Comparison of ENCODE assay signal across 8 cellular contexts in genomic region chr17:41678411-41678906, GRCh38. TPM values are rescaled to one million over a fixed set of nuclear protein-coding genes. Genes with fewer than 3 reads are reported as not detected.
A peak's percentile ranks its signal among the peaks of the same experiment; 100 is the strongest.
DNase-seq lines count a peak whose midpoint lies in the region; ATAC-seq and TF ChIP-seq lines count a peak whose summit lies in the region.

No MANE protein-coding gene starts in this region.

- TSS peak; percentile 99 for BruUV-seq in mammary epithelial cell (replicated peaks; lab: Mats Ljungman, UMichigan)

- no peak for DNase-seq in activated naive CD4-positive, alpha-beta T cell treated with anti-CD3 and anti-CD28 coated beads for 36 hours
- DNase-seq in activated naive CD4-positive, alpha-beta T cell treated with anti-CD3 and anti-CD28 coated beads, Interleukin-2, amount 50 U/mL, for 16 hours: no peak
- DNase-seq in LHCN-M2 (ENCODE audit: low read depth): peak; percentile 58
- DNase-seq in mammary epithelial cell: peak; percentile 65
- DNase-seq in naive thymus-derived CD4-positive, alpha-beta T cell: no peak
- DNase-seq in ecto neural progenitor cell (ENCODE audit: low spot score): no peak
- DNase-seq in amygdala (lab: John Stamatoyannopoulos, UW): no peak
- DNase-seq in NCI-H226: no peak

- POLR2A ChIA-PET in naive thymus-derived CD4-positive, alpha-beta T cell (lab: Charles Lee): interaction anchor here (0.9 to 6.2 kb wide), 8 partner anchors 9 to 897 kb away, joined by 3 to 255 read pairs (median 4); partner anchors contain the start of gene EIF1

- in situ Hi-C loops in mammary epithelial cell (cut with MboI; ENCODE audit: low sequenced_read_pairs in 2 of 2): no loop called here

- intact Hi-C loops in activated naive CD4-positive, alpha-beta T cell treated with anti-CD3 and anti-CD28 coated beads for 36 hours (cut with micrococcal nuclease): loop anchor here (5.0 kb wide), 1 partner anchor 1071 kb away; no protein-coding TSS in a partner anchor
- intact Hi-C loops in mammary epithelial cell (cut with micrococcal nuclease): no loop called here
- intact Hi-C loops in naive thymus-derived CD4-positive, alpha-beta T cell (cut with micrococcal nuclease): no loop called here

- WGBS in mammary epithelial cell (ENCODE audit: low coverage, missing lambda C conversion rate): 69% methylated on average over 2 of the region's 2 CpGs

- peak overlapping the region; percentile 83 for H3K4me3 Mint-ChIP-seq in activated naive CD4-positive, alpha-beta T cell treated with anti-CD3 and anti-CD28 coated beads for 36 hours
- H3K4me3 Mint-ChIP-seq in naive thymus-derived CD4-positive, alpha-beta T cell: peak overlapping the region; percentile 75 to 93 (median 88)

- H3K4me1 Mint-ChIP-seq in activated naive CD4-positive, alpha-beta T cell treated with anti-CD3 and anti-CD28 coated beads for 36 hours (ENCODE audit: low read depth): peaks cover 45% of the 10 kb centered on the region
- peaks cover 18 to 59% (median 28%) of the 10 kb centered on the region in 7 donors for H3K4me1 Mint-ChIP-seq in naive thymus-derived CD4-positive, alpha-beta T cell

- no peaks in the 10 kb centered on the region for H3K79me2 ChIP-seq in mammary epithelial cell (ENCODE audit: insufficient read depth, low read length)

- H3K27ac ChIP-seq in mammary epithelial cell (ENCODE audit: insufficient read depth, low read depth, low read length): peak overlapping the region; percentile 78
- H3K27ac ChIP-seq in naive thymus-derived CD4-positive, alpha-beta T cell (ENCODE audit: low read depth, low read length): peak overlapping the region; percentile 76

- peaks cover 2% of the 10 kb centered on the region for H3K9me3 Mint-ChIP-seq in activated naive CD4-positive, alpha-beta T cell treated with anti-CD3 and anti-CD28 coated beads for 36 hours
- H3K9me3 Mint-ChIP-seq in naive thymus-derived CD4-positive, alpha-beta T cell: peaks cover 0 to 3% (median 0%) of the 10 kb centered on the region in 11 donors

- H3K4me1 ChIP-seq in mammary epithelial cell (ENCODE audit: insufficient read depth, low read length): peaks cover 12% of the 10 kb centered on the region
- H3K4me1 ChIP-seq in naive thymus-derived CD4-positive, alpha-beta T cell (ENCODE audit: control insufficient read depth in 2 of 2, insufficient read depth in 2 of 2, low read length in 2 of 2): peaks cover 14 to 18% of the 10 kb centered on the region in 2 donors

- peak overlapping the region; percentile 1 to 23 (median 16) for H3K4me3 ChIP-seq in mammary epithelial cell (replicated peaks in 1 of 3; ENCODE audit: insufficient read depth in 1 of 3, low read depth in 2 of 3, low read length in 3 of 3)
- peak overlapping the region; percentile 56 for H3K4me3 ChIP-seq in naive thymus-derived CD4-positive, alpha-beta T cell (ENCODE audit: low read length)

- peak overlapping the region; percentile 56 for H3K9ac ChIP-seq in mammary epithelial cell (ENCODE audit: insufficient read depth, low read length)

- no peaks in the 10 kb centered on the region for H3K36me3 Mint-ChIP-seq in activated naive CD4-positive, alpha-beta T cell treated with anti-CD3 and anti-CD28 coated beads for 36 hours (ENCODE audit: low read depth)
- H3K36me3 Mint-ChIP-seq in naive thymus-derived CD4-positive, alpha-beta T cell: peaks cover 0 to 14% (median 0%) of the 10 kb centered on the region in 5 donors

- no peaks in the 10 kb centered on the region for H3K27me3 Mint-ChIP-seq in activated naive CD4-positive, alpha-beta T cell treated with anti-CD3 and anti-CD28 coated beads for 36 hours (ENCODE audit: low read depth)
- H3K27me3 Mint-ChIP-seq in naive thymus-derived CD4-positive, alpha-beta T cell: no peaks in the 10 kb centered on the region

- no peak for TF ChIP-seq CTCF in mammary epithelial cell (conservative IDR thresholded peaks at IDR 0.05 in 1 of 2, IDR thresholded peaks at IDR 0.05 in 1 of 2; ENCODE audit: extremely low read depth in 1 of 2, insufficient read depth in 1 of 2, low read depth in 1 of 2, low read length in 2 of 2)

- H2AFZ ChIP-seq in mammary epithelial cell (ENCODE audit: low read depth, low read length): peak overlapping the region; percentile 63

- no peaks in the 10 kb centered on the region for H3K27me3 ChIP-seq in mammary epithelial cell (ENCODE audit: insufficient read depth, low read length)
- H3K27me3 ChIP-seq in naive thymus-derived CD4-positive, alpha-beta T cell (ENCODE audit: control insufficient read depth in 2 of 2, insufficient read depth in 2 of 2, low read length in 2 of 2): no peaks in the 10 kb centered on the region

- peak; percentile 16 for ATAC-seq in naive thymus-derived CD4-positive, alpha-beta T cell

- dilution Hi-C loops in mammary epithelial cell (cut with HindIII; ENCODE audit: low sequenced_read_pairs): no loop called here

- H4K20me1 ChIP-seq in mammary epithelial cell (ENCODE audit: insufficient read depth, low read length): no peaks in the 10 kb centered on the region

- peak overlapping the region; percentile 74 for H3K4me2 ChIP-seq in mammary epithelial cell (ENCODE audit: insufficient read depth, low read depth, low read length)

- no peaks in the 10 kb centered on the region for H3K9me3 ChIP-seq in mammary epithelial cell (replicated peaks; ENCODE audit: insufficient read depth, low read length)
- no peaks in the 10 kb centered on the region for H3K9me3 ChIP-seq in naive thymus-derived CD4-positive, alpha-beta T cell (ENCODE audit: control insufficient read depth in 2 of 3, low read length in 3 of 3)

- H3K36me3 ChIP-seq in mammary epithelial cell (ENCODE audit: insufficient read depth, low read length): no peaks in the 10 kb centered on the region
- no peaks in the 10 kb centered on the region for H3K36me3 ChIP-seq in naive thymus-derived CD4-positive, alpha-beta T cell (ENCODE audit: control insufficient read depth in 2 of 3, insufficient read depth in 3 of 3, low read length in 3 of 3)

- H3K27ac Mint-ChIP-seq in activated naive CD4-positive, alpha-beta T cell treated with anti-CD3 and anti-CD28 coated beads for 36 hours: peak overlapping the region; percentile 98
- H3K27ac Mint-ChIP-seq in naive thymus-derived CD4-positive, alpha-beta T cell: peak overlapping the region; percentile 94 to 98 (median 97)

- CTCF ChIA-PET in activated naive CD4-positive, alpha-beta T cell treated with anti-CD3 and anti-CD28 coated beads for 36 hours (lab: Charles Lee): interaction anchor here (0.6 to 5.0 kb wide), 7 partner anchors 10 to 1203 kb away, joined by 3 to 69 read pairs (median 12); partner anchors contain the start of gene EIF1
- CTCF ChIA-PET in mammary epithelial cell (lab: Charles Lee; ENCODE audit: low non-redundant PET): interaction anchor here (0.7 to 1.3 kb wide), 2 partner anchors 10 to 13 kb away, joined by 4 to 8 read pairs; no protein-coding TSS in a partner anchor
- CTCF ChIA-PET in naive thymus-derived CD4-positive, alpha-beta T cell (lab: Charles Lee): interaction anchor here (0.5 to 5.5 kb wide), 12 partner anchors 10 to 1279 kb away, joined by 3 to 64 read pairs (median 5); partner anchors contain the start of gene EIF1

RNA-seq across cellular contexts. Expression of gene EIF1, which starts 10.2 kb away (rescaled TPM):
- total RNA-seq in activated naive CD4-positive, alpha-beta T cell treated with anti-CD3 and anti-CD28 coated beads for 36 hours: 1,000 to 10,000 TPM; 1,206 to 1,253 TPM
- total RNA-seq in LHCN-M2 (2014; rRNA removed) (56.9 and 63.7 TPM in 2 replicates), mammary epithelial cell (100 to 1,000 TPM in 1 of 2 donors, 10 to 100 TPM in 1; 78.9 to 981 TPM)
- 768 TPM for polyA plus RNA-seq in LHCN-M2 (2012)
- polyA plus RNA-seq in mammary epithelial cell: 108 TPM
- 399 TPM for polyA minus RNA-seq in mammary epithelial cell
- 1,000 to 10,000 TPM in 2 of 5 experiments, 100 to 1,000 TPM in 3; 710 to 2,222 (median 934) TPM for total RNA-seq in naive thymus-derived CD4-positive, alpha-beta T cell
- polyA plus RNA-seq in naive thymus-derived CD4-positive, alpha-beta T cell: 1,000 to 10,000 TPM in 1 of 2 donors, 100 to 1,000 TPM in 1; 774 to 1,284 TPM

RNA-seq across cellular contexts. Expression of gene GAST, which starts 33.7 kb away (rescaled TPM):
- total RNA-seq in activated naive CD4-positive, alpha-beta T cell treated with anti-CD3 and anti-CD28 coated beads for 36 hours: not detected
- total RNA-seq in LHCN-M2 (2014; rRNA removed): not detected in 2 replicates
- not detected for polyA plus RNA-seq in LHCN-M2 (2012)
- 1 to 10 TPM in 1 of 2 donors, under 1 TPM in 1; 0.67 to 2.0 TPM for total RNA-seq in mammary epithelial cell
- polyA plus RNA-seq in mammary epithelial cell: 0.94 TPM
- 7.5 TPM for polyA minus RNA-seq in mammary epithelial cell
- not detected for total RNA-seq in naive thymus-derived CD4-positive, alpha-beta T cell
- not detected for polyA plus RNA-seq in naive thymus-derived CD4-positive, alpha-beta T cell

RNA-seq across cellular contexts. Expression of gene KRT17, which starts 54.1 kb away (rescaled TPM):
- not detected for total RNA-seq in activated naive CD4-positive, alpha-beta T cell treated with anti-CD3 and anti-CD28 coated beads for 36 hours
- total RNA-seq in LHCN-M2 (2014; rRNA removed) (6.9 and 11.0 TPM in 2 replicates), mammary epithelial cell (over 10,000 TPM; 10,365 to 24,723 TPM)
- 9.4 TPM for polyA plus RNA-seq in LHCN-M2 (2012)
- polyA plus RNA-seq in mammary epithelial cell: 8,957 TPM
- 6,693 TPM for polyA minus RNA-seq in mammary epithelial cell
- not detected for total RNA-seq in naive thymus-derived CD4-positive, alpha-beta T cell
- polyA plus RNA-seq in naive thymus-derived CD4-positive, alpha-beta T cell: not detected

RNA-seq across cellular contexts. Expression of gene HAP1, which starts 56.0 kb away (rescaled TPM):
- not detected for total RNA-seq in activated naive CD4-positive, alpha-beta T cell treated with anti-CD3 and anti-CD28 coated beads for 36 hours
- total RNA-seq in LHCN-M2 (2014; rRNA removed): under 0.01 TPM in 1 of 2 replicates, not detected in the other
- polyA plus RNA-seq in LHCN-M2 (2012): 0.01 TPM
- total RNA-seq in mammary epithelial cell: 1 to 10 TPM; 2.2 to 3.7 TPM
- polyA plus RNA-seq in mammary epithelial cell: 0.70 TPM
- polyA minus RNA-seq in mammary epithelial cell: 0.72 TPM
- total RNA-seq in naive thymus-derived CD4-positive, alpha-beta T cell: under 1 TPM in 1 of 5 experiments, not detected in 4; 0.08 TPM
- polyA plus RNA-seq in naive thymus-derived CD4-positive, alpha-beta T cell: not detected

Comparison
In these comparisons a context has a peak if more than half of its experiments do, and no peak if none do; other contexts are left out.
1. DNase-seq: peak in LHCN-M2 (single experiment) and mammary epithelial cell (single experiment); none in activated naive CD4-positive, alpha-beta T cell treated with anti-CD3 and anti-CD28 coated beads for 36 hours (single experiment), activated naive CD4-positive, alpha-beta T cell treated with anti-CD3 and anti-CD28 coated beads, Interleukin-2, amount 50 U/mL, for 16 hours (single experiment), naive thymus-derived CD4-positive, alpha-beta T cell (0 of 9), ecto neural progenitor cell (single experiment), amygdala (0 of 56) and NCI-H226 (single experiment).
2. RNA of gene KRT17, which starts 54.1 kb away (total RNA-seq): 10,365 to 24,723 TPM in mammary epithelial cell; 6.9 to 11.0 TPM in LHCN-M2, not detected in activated naive CD4-positive, alpha-beta T cell treated with anti-CD3 and anti-CD28 coated beads for 36 hours and not detected in naive thymus-derived CD4-positive, alpha-beta T cell; every median in the first group is over 100 times any median in the second.